In the genomic region with DNA sequence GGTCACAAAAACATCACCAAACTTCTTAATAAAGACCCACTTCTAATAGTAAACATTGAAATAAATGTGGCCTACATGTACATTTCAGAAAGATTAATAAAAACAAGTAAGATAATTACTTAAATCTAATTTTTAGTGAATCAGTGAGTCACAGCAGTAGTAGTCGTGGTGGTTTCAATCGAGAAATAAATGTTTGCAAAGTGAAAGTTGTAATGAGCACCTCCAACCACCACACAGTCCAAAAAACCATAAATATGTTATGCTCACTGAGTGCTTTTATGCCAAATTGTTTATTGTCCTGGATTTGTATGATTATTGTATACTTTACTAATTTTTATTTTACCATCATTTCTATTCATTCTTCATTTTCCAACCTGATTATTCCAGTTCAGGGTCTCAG, we compare ENCODE assay signal across 22 cellular contexts.
DNase-seq lines count a peak whose midpoint lies in the region; ATAC-seq and TF ChIP-seq lines count a peak whose summit lies in the region.
"Had no signal": no experiment of that assay in that cellular context is flagged by ENCODE, and none has a peak within 500 bp of the region (broad histone marks: within the 10 kb centered on the region; RNA-seq: fewer than 3 reads in every experiment).

No MANE protein-coding gene starts in this region.

- H3K4me2 ChIP-seq in mesenchymal stem cell (ENCODE audit: low read length, poor library complexity, severe bottlenecking): no peak overlapping the region
- H3K4me2 ChIP-seq: BLaER1 had no signal

- no peaks in the 10 kb centered on the region for H3K27me3 ChIP-seq in mesenchymal stem cell (ENCODE audit: control insufficient read depth in 1 of 2, insufficient read depth in 1 of 2, low read length in 2 of 2)
- H3K27me3 ChIP-seq: BE2C, BLaER1 had no signal

- DNase-seq in mesenchymal stem cell (no peak), lower leg skin (ENCODE audit: low spot score in 2 of 2) (no peak), kidney tubule cell (ENCODE audit: low spot score) (no peak)
- DNase-seq in stimulated activated naive B cell treated with anti-CD40 and anti-IgM and Interleukin-4, amounts not matched to agents 10 μg/mL and 1 μg/mL and 100 μg/mL, for 72 hours: no peak
- DNase-seq: 8988T; ACHN; BE2C; C1 segment of cervical spinal cord; CD4-positive, alpha-beta memory T cell; CD4-positive, CD25-positive, alpha-beta regulatory T cell; CD8-positive, alpha-beta memory T cell; COR-L47; DMS 273 treated with DMSO at 0.1 percent for 48 hours; DMS153; DMS53; DMS79; DND-41; EL; GDM1 had no signal

- peak; percentile 53 for ATAC-seq in HG02885 (IDR thresholded peaks at IDR 0.05; ENCODE audit: poor library complexity, unreplicated experiment)
- ATAC-seq in stimulated activated naive B cell treated with anti-CD40 and anti-IgM and Interleukin-4, amounts not matched to agents 10 μg/mL and 1 μg/mL and 100 μg/mL, for 72 hours (replicated peaks): no peak

- no peak overlapping the region for H3K27ac ChIP-seq in mesenchymal stem cell (ENCODE audit: low read length, poor library complexity, severe bottlenecking)
- H3K27ac ChIP-seq: BLaER1 had no signal

- H3K23ac ChIP-seq in mesenchymal stem cell (ENCODE audit: low read length in 2 of 2): no peak overlapping the region

- H3K9ac ChIP-seq in mesenchymal stem cell (ENCODE audit: low read length): no peak overlapping the region
- H3K9ac ChIP-seq: BLaER1 had no signal

- H3K4me1 Mint-ChIP-seq in stimulated activated naive B cell treated with anti-CD40 and anti-IgM and Interleukin-4, amounts not matched to agents 10 μg/mL and 1 μg/mL and 100 μg/mL, for 72 hours: peaks cover 3 to 5% of the 10 kb centered on the region in 2 donors
- H3K4me1 Mint-ChIP-seq: CD14-positive monocyte; CD4-positive, alpha-beta memory T cell; CD4-positive, CD25-positive, alpha-beta regulatory T cell; CD8-positive, alpha-beta memory T cell had no signal

- no peak for TF ChIP-seq CTCF in lower leg skin (IDR thresholded peaks at IDR 0.05)

- WGBS in mesenchymal stem cell: no CpG with 5 or more reads among the region's 2 CpGs
- WGBS in lower leg skin, 2 donors: 86 to 91% methylated on average over 2 of the region's 2 CpGs

- H4K91ac ChIP-seq in mesenchymal stem cell (ENCODE audit: low read length): no peak overlapping the region

- H3K36me3 ChIP-seq in mesenchymal stem cell (ENCODE audit: control insufficient read depth in 1 of 2, insufficient read depth in 2 of 2, low read depth in 1 of 2, low read length in 2 of 2): no peaks in the 10 kb centered on the region
- H3K36me3 ChIP-seq: BE2C, BLaER1 had no signal

- intact Hi-C loops in lower leg skin (cut with DNase I; ENCODE audit: low total_unique reads): no loop called here

- no peak overlapping the region for H2BK15ac ChIP-seq in mesenchymal stem cell (ENCODE audit: low read depth, poor library complexity, severe bottlenecking)

- H3K27me3 Mint-ChIP-seq in stimulated activated naive B cell treated with anti-CD40 and anti-IgM and Interleukin-4, amounts not matched to agents 10 μg/mL and 1 μg/mL and 100 μg/mL, for 72 hours: no peaks in the 10 kb centered on the region
- H3K27me3 Mint-ChIP-seq: CD4-positive, alpha-beta memory T cell; CD4-positive, CD25-positive, alpha-beta regulatory T cell; CD8-positive, alpha-beta memory T cell had no signal

- H3K18ac ChIP-seq in mesenchymal stem cell (ENCODE audit: low read depth in 1 of 2, low read length in 2 of 2): no peak overlapping the region

- no peak overlapping the region for H2BK120ac ChIP-seq in mesenchymal stem cell (ENCODE audit: low read depth, low read length)

- no peak overlapping the region for H2AFZ ChIP-seq in mesenchymal stem cell (ENCODE audit: low read depth, low read length)

- no peak overlapping the region for H2BK12ac ChIP-seq in mesenchymal stem cell (ENCODE audit: low read length in 2 of 2)

- no peaks in the 10 kb centered on the region for H3K9me3 Mint-ChIP-seq in stimulated activated naive B cell treated with anti-CD40 and anti-IgM and Interleukin-4, amounts not matched to agents 10 μg/mL and 1 μg/mL and 100 μg/mL, for 72 hours

- no peaks in the 10 kb centered on the region for H3K4me1 ChIP-seq in mesenchymal stem cell (ENCODE audit: control insufficient read depth, insufficient read depth, low read depth, low read length)
- H3K4me1 ChIP-seq: BE2C, BLaER1 had no signal

- H3K4me3 Mint-ChIP-seq in stimulated activated naive B cell treated with anti-CD40 and anti-IgM and Interleukin-4, amounts not matched to agents 10 μg/mL and 1 μg/mL and 100 μg/mL, for 72 hours: no peak overlapping the region
- H3K4me3 Mint-ChIP-seq: CD14-positive monocyte; CD4-positive, alpha-beta memory T cell; CD4-positive, CD25-positive, alpha-beta regulatory T cell; CD8-positive, alpha-beta memory T cell had no signal

- no peak overlapping the region for H4K8ac ChIP-seq in mesenchymal stem cell (ENCODE audit: low read length)

- H3K4me3 ChIP-seq in mesenchymal stem cell (ENCODE audit: insufficient read depth in 1 of 2, low read depth in 1 of 2, low read length in 2 of 2) (no peak overlapping the region), lower leg skin (ENCODE audit: low read depth, poor library complexity, severe bottlenecking) (no peak overlapping the region)
- H3K4me3 ChIP-seq: BLaER1 had no signal

- no peak overlapping the region for H2AK5ac ChIP-seq in mesenchymal stem cell (ENCODE audit: low read length, severe bottlenecking)

- no peak for TF ChIP-seq POLR2A in lower leg skin (IDR thresholded peaks at IDR 0.05)

- no peak overlapping the region for H3K4ac ChIP-seq in mesenchymal stem cell (ENCODE audit: low read depth in 1 of 2, low read length in 2 of 2)

- peaks cover 0 to 2% of the 10 kb centered on the region in 2 donors for H3K36me3 Mint-ChIP-seq in stimulated activated naive B cell treated with anti-CD40 and anti-IgM and Interleukin-4, amounts not matched to agents 10 μg/mL and 1 μg/mL and 100 μg/mL, for 72 hours
- H3K36me3 Mint-ChIP-seq: CD14-positive monocyte; CD4-positive, alpha-beta memory T cell; CD4-positive, CD25-positive, alpha-beta regulatory T cell had no signal

- no peaks in the 10 kb centered on the region for H3K79me1 ChIP-seq in mesenchymal stem cell (replicated peaks; ENCODE audit: low read length, poor library complexity, severe bottlenecking)

- H2BK5ac ChIP-seq in mesenchymal stem cell (ENCODE audit: low read depth, low read length, poor library complexity, severe bottlenecking): peak overlapping the region; percentile 10

- H3K9me3 ChIP-seq in mesenchymal stem cell (ENCODE audit: control insufficient read depth, low read length): no peaks in the 10 kb centered on the region
- H3K9me3 ChIP-seq: BE2C, BLaER1 had no signal

- no peak overlapping the region for H3K14ac ChIP-seq in mesenchymal stem cell (ENCODE audit: low read length in 2 of 2)

- no peak overlapping the region for H3K27ac Mint-ChIP-seq in stimulated activated naive B cell treated with anti-CD40 and anti-IgM and Interleukin-4, amounts not matched to agents 10 μg/mL and 1 μg/mL and 100 μg/mL, for 72 hours
- H3K27ac Mint-ChIP-seq: CD14-positive monocyte; CD4-positive, alpha-beta memory T cell; CD4-positive, CD25-positive, alpha-beta regulatory T cell; CD8-positive, alpha-beta memory T cell had no signal
